Comparison of ENCODE assay signal across 11 cellular contexts in the genomic region with DNA sequence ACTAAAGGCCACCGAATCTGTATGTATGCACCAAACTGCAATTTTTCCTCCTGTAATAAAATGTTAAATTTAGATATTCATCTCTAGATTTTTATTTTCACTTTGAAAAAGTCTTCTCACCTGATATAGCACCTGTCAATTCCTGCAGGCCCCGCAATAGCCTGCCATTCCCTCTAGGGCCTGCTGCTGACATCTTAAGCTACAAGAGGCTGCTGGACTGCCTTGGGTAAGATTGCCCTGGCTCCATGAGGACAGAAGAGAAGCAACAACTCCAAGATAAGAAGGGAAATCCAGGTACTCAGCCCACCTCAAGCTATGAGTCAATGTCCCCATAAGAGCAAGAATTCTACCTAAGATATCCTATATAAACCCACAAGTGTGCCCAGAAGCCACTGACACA.
DNase-seq lines count a peak whose midpoint lies in the region; ATAC-seq, FAIRE-seq and TF ChIP-seq lines count a peak whose summit lies in the region.
"Had no signal": no experiment of that assay in that cellular context is flagged by ENCODE, and none has a peak within 500 bp of the region (broad histone marks: within the 10 kb centered on the region; RNA-seq: fewer than 3 reads in every experiment).

No MANE protein-coding gene starts in this region.

- no peak overlapping the region for H3K9ac ChIP-seq in mesendoderm (ENCODE audit: low read length)

- no peak overlapping the region for H4K8ac ChIP-seq in mesendoderm (ENCODE audit: low read depth, low read length)

- H3K56ac ChIP-seq in mesendoderm (ENCODE audit: low read length): no peak overlapping the region

- no peaks in the 10 kb centered on the region for H3K79me2 ChIP-seq in mesendoderm (ENCODE audit: control insufficient read depth, insufficient read depth, low read length)

- H3K27ac ChIP-seq in HEK293 (ENCODE audit: extremely low read depth, low read depth, low read length) (no peak overlapping the region), mesendoderm (ENCODE audit: low read depth, low read length) (no peak overlapping the region)
- H3K27ac ChIP-seq: esophagus squamous epithelium had no signal

- FAIRE-seq in GM12891 (lab: Jason Lieb, UNC): no peak

- H3K4me3 ChIP-seq in HEK293 (ENCODE audit: low read depth, low read length) (no peak overlapping the region), mesendoderm (ENCODE audit: low read length) (no peak overlapping the region)
- H3K4me3 ChIP-seq: thyroid gland had no signal

- peak overlapping the region in 2 of 3 donors; percentile 78 to 90 for H3K27ac Mint-ChIP-seq in IgD-negative memory B cell

- peaks cover 3% of the 10 kb centered on the region for H3K36me3 Mint-ChIP-seq in IgD-negative memory B cell

- DNase-seq in mesendoderm: peak; percentile 45
- DNase-seq in GM12891 (ENCODE audit: insufficient read length, low spot score): no peak
- DNase-seq: DND-41, esophagus squamous epithelium, SHP77 treated with DMSO at 0.1 percent for 48 hours had no signal

- H3K79me1 ChIP-seq in mesendoderm (ENCODE audit: low read length): no peaks in the 10 kb centered on the region

- no peaks in the 10 kb centered on the region for H3K36me3 ChIP-seq in HEK293 (ENCODE audit: control insufficient read depth in 2 of 2, insufficient read depth in 1 of 2, low read length in 2 of 2)
- H3K36me3 ChIP-seq in mesendoderm (ENCODE audit: control insufficient read depth, insufficient read depth, low read length): no peaks in the 10 kb centered on the region
- H3K36me3 ChIP-seq: esophagus squamous epithelium, thyroid gland had no signal

- no peak overlapping the region for H3K18ac ChIP-seq in mesendoderm (ENCODE audit: low read length)

- no peak overlapping the region for H2BK5ac ChIP-seq in mesendoderm (ENCODE audit: low read length)

- no peak overlapping the region for H2BK15ac ChIP-seq in mesendoderm (replicated peaks; ENCODE audit: low read depth)

- POLR2A ChIA-PET in HEK293 (lab: Yijun Ruan, JAX): no interaction called here

- no peak overlapping the region for H3K4ac ChIP-seq in mesendoderm (ENCODE audit: low read depth, low read length)

- ATAC-seq in GM18907 (IDR thresholded peaks at IDR 0.05; ENCODE audit: unreplicated experiment) (peak; percentile 34), GM21515 (IDR thresholded peaks at IDR 0.05; ENCODE audit: unreplicated experiment) (no peak), HG02981 (IDR thresholded peaks at IDR 0.05; ENCODE audit: unreplicated experiment) (no peak)

- no peak overlapping the region for H2BK120ac ChIP-seq in mesendoderm (ENCODE audit: low read depth, low read length)

- TF ChIP-seq POLR2A in GM12891 (IDR thresholded peaks at IDR 0.05; ENCODE audit: low read depth, low read length): no peak

- H3K4me3 Mint-ChIP-seq in IgD-negative memory B cell: peak overlapping the region in 2 of 4 donors; percentile 63 to 74

- no peak overlapping the region for H3K4me2 ChIP-seq in mesendoderm (ENCODE audit: low read length)

- H3K23ac ChIP-seq in mesendoderm (ENCODE audit: low read length): no peak overlapping the region

- H3K27me3 Mint-ChIP-seq in IgD-negative memory B cell: peaks cover 1% of the 10 kb centered on the region

- CTCF ChIA-PET in HEK293 (lab: Yijun Ruan, JAX): interaction anchor here (1.0 kb wide), 1 partner anchor 44 kb away, joined by 3 read pairs; no protein-coding TSS in a partner anchor

- no peak overlapping the region for H2AK5ac ChIP-seq in mesendoderm (ENCODE audit: low read length)

- WGBS in mesendoderm (ENCODE audit: extremely low coverage, insufficient coverage, low lambda C conversion rate): no CpG with 5 or more reads among the region's 2 CpGs

- no peaks in the 10 kb centered on the region for H3K9me3 Mint-ChIP-seq in IgD-negative memory B cell

- no peak overlapping the region for H4K5ac ChIP-seq in mesendoderm (ENCODE audit: low read length)

- no peaks in the 10 kb centered on the region for H3K9me3 ChIP-seq in HEK293 (ENCODE audit: control insufficient read depth, insufficient read depth, low read depth, low read length)
- H3K9me3 ChIP-seq: esophagus squamous epithelium, thyroid gland had no signal

- H3K4me1 ChIP-seq in HEK293 (ENCODE audit: control insufficient read depth, insufficient read depth, low read length): peaks cover 3% of the 10 kb centered on the region; the same call in 1 of the 2 replicates
- H3K4me1 ChIP-seq in mesendoderm (ENCODE audit: control insufficient read depth, low read depth, low read length): no peaks in the 10 kb centered on the region
- H3K4me1 ChIP-seq: esophagus squamous epithelium had no signal

- H3K27me3 ChIP-seq in mesendoderm (ENCODE audit: insufficient read depth, low read length, poor library complexity): no peaks in the 10 kb centered on the region
- H3K27me3 ChIP-seq: esophagus squamous epithelium, thyroid gland had no signal

- no peak for TF ChIP-seq CTCF in HEK293 (tag by site-specific recombination; IDR thresholded peaks at IDR 0.05)

- peaks cover 15 to 19% (median 15%) of the 10 kb centered on the region in 3 donors for H3K4me1 Mint-ChIP-seq in IgD-negative memory B cell

TF ChIP-seq in HEK293, 187 proteins besides CTCF, POLR2A, EP300 and RAD21:
- TF ChIP-seq ZNF341 (tag by site-specific recombination; IDR thresholded peaks at IDR 0.05; ENCODE audit: low read depth) (no peak), SCRT1 (tag by site-specific recombination; IDR thresholded peaks at IDR 0.05; ENCODE audit: borderline replicate concordance) (0 out of 2 replicates have a peak, but pooled peaks have one; percentile 58), ZNF529 (tag by site-specific recombination; IDR thresholded peaks at IDR 0.05; ENCODE audit: insufficient replicate concordance) (no peak), ZNF423 (tag by site-specific recombination; IDR thresholded peaks at IDR 0.05) (0 out of 2 replicates have a peak, but pooled peaks have one; percentile 24)
- TF ChIP-seq, protein P1, sequence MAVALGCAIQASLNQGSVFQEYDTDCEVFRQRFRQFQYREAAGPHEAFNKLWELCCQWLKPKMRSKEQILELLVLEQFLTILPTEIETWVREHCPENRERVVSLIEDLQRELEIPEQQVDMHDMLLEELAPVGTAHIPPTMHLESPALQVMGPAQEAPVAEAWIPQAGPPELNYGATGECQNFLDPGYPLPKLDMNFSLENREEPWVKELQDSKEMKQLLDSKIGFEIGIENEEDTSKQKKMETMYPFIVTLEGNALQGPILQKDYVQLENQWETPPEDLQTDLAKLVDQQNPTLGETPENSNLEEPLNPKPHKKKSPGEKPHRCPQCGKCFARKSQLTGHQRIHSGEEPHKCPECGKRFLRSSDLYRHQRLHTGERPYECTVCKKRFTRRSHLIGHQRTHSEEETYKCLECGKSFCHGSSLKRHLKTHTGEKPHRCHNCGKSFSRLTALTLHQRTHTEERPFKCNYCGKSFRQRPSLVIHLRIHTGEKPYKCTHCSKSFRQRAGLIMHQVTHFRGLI (tag by site-specific recombination; IDR thresholded peaks at IDR 0.05): no peak
- TF ChIP-seq, protein P2, sequence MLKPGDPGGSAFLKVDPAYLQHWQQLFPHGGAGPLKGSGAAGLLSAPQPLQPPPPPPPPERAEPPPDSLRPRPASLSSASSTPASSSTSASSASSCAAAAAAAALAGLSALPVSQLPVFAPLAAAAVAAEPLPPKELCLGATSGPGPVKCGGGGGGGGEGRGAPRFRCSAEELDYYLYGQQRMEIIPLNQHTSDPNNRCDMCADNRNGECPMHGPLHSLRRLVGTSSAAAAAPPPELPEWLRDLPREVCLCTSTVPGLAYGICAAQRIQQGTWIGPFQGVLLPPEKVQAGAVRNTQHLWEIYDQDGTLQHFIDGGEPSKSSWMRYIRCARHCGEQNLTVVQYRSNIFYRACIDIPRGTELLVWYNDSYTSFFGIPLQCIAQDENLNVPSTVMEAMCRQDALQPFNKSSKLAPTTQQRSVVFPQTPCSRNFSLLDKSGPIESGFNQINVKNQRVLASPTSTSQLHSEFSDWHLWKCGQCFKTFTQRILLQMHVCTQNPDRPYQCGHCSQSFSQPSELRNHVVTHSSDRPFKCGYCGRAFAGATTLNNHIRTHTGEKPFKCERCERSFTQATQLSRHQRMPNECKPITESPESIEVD (tag by site-specific recombination; IDR thresholded peaks at IDR 0.05): no peak

TF ChIP-seq in GM12891, 5 proteins besides CTCF, POLR2A, EP300 and RAD21:
- TF ChIP-seq POLR2AphosphoS5 (IDR thresholded peaks at IDR 0.05; ENCODE audit: low read depth, low read length): no peak
- no peak for TF ChIP-seq POU2F2 (IDR thresholded peaks at IDR 0.05; ENCODE audit: low read depth, low read length)
- no peak for TF ChIP-seq SPI1 (IDR thresholded peaks at IDR 0.05; ENCODE audit: low read depth, low read length)
- no peak for TF ChIP-seq PAX5 (IDR thresholded peaks at IDR 0.05; ENCODE audit: insufficient read depth, low read length, severe bottlenecking)
- TF ChIP-seq TAF1 (IDR thresholded peaks at IDR 0.05; ENCODE audit: low read depth, low read length): no peak
